ENCODE assay signal across 23 cellular contexts in the genomic region with DNA sequence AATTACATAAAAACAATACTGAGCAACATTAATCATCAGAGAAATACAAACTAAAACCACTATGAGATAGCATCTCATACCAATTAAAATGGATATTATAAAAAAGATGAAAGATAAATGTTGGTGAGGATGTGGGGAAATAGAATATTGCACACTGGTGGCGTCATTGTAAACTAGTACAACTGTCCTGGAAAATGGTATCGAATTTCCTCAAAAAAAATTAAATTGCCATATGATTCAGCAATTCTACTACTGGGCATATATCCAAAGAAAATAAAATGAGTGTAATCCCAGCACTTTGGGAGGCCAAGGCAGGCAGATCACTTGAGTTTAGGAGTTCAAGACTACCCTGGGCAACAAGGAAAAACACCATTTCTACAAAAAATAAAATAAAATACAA.
DNase-seq lines count a peak whose midpoint lies in the region; ATAC-seq and TF ChIP-seq lines count a peak whose summit lies in the region.
"Had no signal": no experiment of that assay in that cellular context is flagged by ENCODE, and none has a peak within 500 bp of the region (broad histone marks: within the 10 kb centered on the region; RNA-seq: fewer than 3 reads in every experiment).

No MANE protein-coding gene starts in this region.

- H3K4me1 ChIP-seq in PC-3 (ENCODE audit: insufficient read depth, low read length): no peaks in the 10 kb centered on the region
- H3K4me1 ChIP-seq: BLaER1, SJSA1 had no signal

- no peaks in the 10 kb centered on the region for H3K9me3 ChIP-seq in PC-3 (ENCODE audit: low read length)
- H3K9me3 ChIP-seq: BLaER1, SJSA1 had no signal

- no peak overlapping the region for H2AFZ ChIP-seq in PC-3 (ENCODE audit: low read length)

- H3K27ac Mint-ChIP-seq in activated CD4-positive, alpha-beta memory T cell treated with anti-CD3 and anti-CD28 coated beads for 36 hours: no peak overlapping the region
- H3K27ac Mint-ChIP-seq in osteocyte (ENCODE audit: unreplicated experiment): no peak overlapping the region
- H3K27ac Mint-ChIP-seq: CD8-positive, alpha-beta memory T cell; HFFc6 had no signal

- POLR2A ChIA-PET in PC-3 (lab: Charles Lee; ENCODE audit: unreplicated experiment): no interaction called here
- POLR2A ChIA-PET in activated CD4-positive, alpha-beta memory T cell treated with anti-CD3 and anti-CD28 coated beads for 36 hours (lab: Charles Lee): no interaction called here

- H3K27me3 ChIP-seq in PC-3 (ENCODE audit: low read length): no peaks in the 10 kb centered on the region
- H3K27me3 ChIP-seq: BLaER1, SJSA1 had no signal

- DNase-seq in H4 (ENCODE audit: low spot score): peak; percentile 40
- DNase-seq in PC-3: peak; percentile 22
- DNase-seq in fibroblast of mammary gland (ENCODE audit: low read depth): peak; percentile 15
- no peak for DNase-seq in activated CD4-positive, alpha-beta memory T cell treated with anti-CD3 and anti-CD28 coated beads for 36 hours
- no peak for DNase-seq in activated T-cell treated with anti-CD3 and anti-CD28 coated beads, Interleukin-2, amount 50 U/mL, for 48 hours
- no peak for DNase-seq in osteocyte (ENCODE audit: extremely low spot score, unreplicated experiment)
- DNase-seq: ACHN; Calu3; CD8-positive, alpha-beta memory T cell; DMS153; GF-D8; H7; HFFc6; NCI-H1092 treated with DMSO at 0.1 percent for 48 hours; NCI-H1436 treated with DMSO at 0.1 percent for 48 hours; NCI-H1930; NCI-H226; NCI-H510A treated with DMSO at 0.1 percent for 48 hours had no signal

- no peak overlapping the region for H3K4me2 ChIP-seq in PC-3 (ENCODE audit: low read length)
- H3K4me2 ChIP-seq: BLaER1 had no signal

- H3K9me3 Mint-ChIP-seq in activated CD4-positive, alpha-beta memory T cell treated with anti-CD3 and anti-CD28 coated beads for 36 hours: peaks cover 6% of the 10 kb centered on the region
- H3K9me3 Mint-ChIP-seq in osteocyte (ENCODE audit: unreplicated experiment): peaks cover 10% of the 10 kb centered on the region

- H3K79me2 ChIP-seq in PC-3 (ENCODE audit: low read length): no peaks in the 10 kb centered on the region

- ATAC-seq in PC-3 (no peak), GM18517 (IDR thresholded peaks at IDR 0.05; ENCODE audit: unreplicated experiment) (no peak)
- ATAC-seq: K562, Right ventricle myocardium inferior had no signal

- H3K9me2 ChIP-seq in PC-3 (replicated peaks; ENCODE audit: low read length): no peaks in the 10 kb centered on the region

- H3K4me3 ChIP-seq in PC-3 (ENCODE audit: low read length) (no peak overlapping the region), fibroblast of mammary gland (ENCODE audit: control insufficient read depth, low read depth, low read length) (no peak overlapping the region)
- H3K4me3 ChIP-seq: BLaER1, K562, SJSA1 had no signal

- no peak overlapping the region for H3K9ac ChIP-seq in PC-3 (ENCODE audit: low read length)
- H3K9ac ChIP-seq: BLaER1 had no signal

- H3F3A ChIP-seq in PC-3 (ENCODE audit: low read length, unreplicated experiment): no peaks in the 10 kb centered on the region

- CTCF ChIA-PET in PC-3 (lab: Charles Lee): no interaction called here
- CTCF ChIA-PET in activated CD4-positive, alpha-beta memory T cell treated with anti-CD3 and anti-CD28 coated beads for 36 hours (lab: Charles Lee): no interaction called here

- H3K36me3 ChIP-seq in PC-3 (ENCODE audit: low read depth, low read length): no peaks in the 10 kb centered on the region
- H3K36me3 ChIP-seq: BLaER1, SJSA1 had no signal

- BruUV-seq in PC-3 (replicated peaks; lab: Mats Ljungman, UMichigan): no TSS peak

- H3K27ac ChIP-seq in PC-3 (ENCODE audit: low read length): no peak overlapping the region
- H3K27ac ChIP-seq: BLaER1, SJSA1 had no signal

- intact Hi-C loops in PC-3 (cut with micrococcal nuclease): no loop called here
- intact Hi-C loops in activated CD4-positive, alpha-beta memory T cell treated with anti-CD3 and anti-CD28 coated beads for 36 hours (cut with micrococcal nuclease): no loop called here

- no peaks in the 10 kb centered on the region for H4K20me1 ChIP-seq in PC-3 (ENCODE audit: low read length)
- H4K20me1 ChIP-seq: BLaER1 had no signal

- no peaks in the 10 kb centered on the region for H3K4me1 Mint-ChIP-seq in activated CD4-positive, alpha-beta memory T cell treated with anti-CD3 and anti-CD28 coated beads for 36 hours (ENCODE audit: low read depth)
- H3K4me1 Mint-ChIP-seq in osteocyte (ENCODE audit: unreplicated experiment): no peaks in the 10 kb centered on the region
- H3K4me1 Mint-ChIP-seq: CD8-positive, alpha-beta memory T cell had no signal

- TF ChIP-seq CTCF in PC-3 (conservative IDR thresholded peaks at IDR 0.05; ENCODE audit: low read depth, low read length) (no peak), fibroblast of mammary gland (conservative IDR thresholded peaks at IDR 0.05; ENCODE audit: control insufficient read depth, insufficient read depth, low read depth, low read length) (no peak), osteocyte (IDR thresholded peaks at IDR 0.05) (no peak)

- H3K4me3 Mint-ChIP-seq in activated CD4-positive, alpha-beta memory T cell treated with anti-CD3 and anti-CD28 coated beads for 36 hours: no peak overlapping the region
- no peak overlapping the region for H3K4me3 Mint-ChIP-seq in osteocyte (ENCODE audit: unreplicated experiment)
- H3K4me3 Mint-ChIP-seq: CD8-positive, alpha-beta memory T cell; HFFc6 had no signal

- no peaks in the 10 kb centered on the region for H3K36me3 Mint-ChIP-seq in activated CD4-positive, alpha-beta memory T cell treated with anti-CD3 and anti-CD28 coated beads for 36 hours
- H3K36me3 Mint-ChIP-seq in osteocyte (ENCODE audit: unreplicated experiment): no peaks in the 10 kb centered on the region
- H3K36me3 Mint-ChIP-seq: CD8-positive, alpha-beta memory T cell had no signal

- no peaks in the 10 kb centered on the region for H3K27me3 Mint-ChIP-seq in activated CD4-positive, alpha-beta memory T cell treated with anti-CD3 and anti-CD28 coated beads for 36 hours
- no peaks in the 10 kb centered on the region for H3K27me3 Mint-ChIP-seq in osteocyte (ENCODE audit: unreplicated experiment)
- H3K27me3 Mint-ChIP-seq: CD8-positive, alpha-beta memory T cell had no signal

Comparison
In these comparisons a context has a peak if more than half of its experiments do, and no peak if none do; other contexts are left out.
1. DNase-seq: peak in H4 (single experiment), PC-3 (single experiment) and fibroblast of mammary gland (single experiment); none in activated CD4-positive, alpha-beta memory T cell treated with anti-CD3 and anti-CD28 coated beads for 36 hours (single experiment), activated T-cell treated with anti-CD3 and anti-CD28 coated beads, Interleukin-2, amount 50 U/mL, for 48 hours (0 of 2) and osteocyte (single experiment).